ENCODE assay signal across 26 cellular contexts in the genomic region with DNA sequence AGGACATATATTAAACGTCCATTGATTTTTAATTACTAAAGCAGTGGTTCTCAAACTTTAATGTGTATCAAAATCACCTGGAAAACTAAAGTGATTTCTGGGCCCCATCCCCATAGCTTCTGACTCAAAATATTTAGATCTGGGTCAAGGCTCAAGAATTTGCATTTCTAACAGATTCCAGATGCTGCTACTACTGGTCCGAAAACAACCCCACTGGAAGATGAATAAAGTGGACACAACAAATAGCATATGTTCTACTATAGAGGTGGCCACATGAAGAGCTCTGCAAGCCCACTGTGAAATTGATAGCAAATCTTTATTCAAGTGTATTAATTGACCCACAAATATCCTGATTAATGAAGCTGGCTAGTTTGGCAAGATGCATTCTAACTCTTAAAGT.
"Had no signal": no experiment of that assay in that cellular context is flagged by ENCODE, and none has a peak within 500 bp of the region (broad histone marks: within the 10 kb centered on the region; RNA-seq: fewer than 3 reads in every experiment).

No MANE protein-coding gene starts in this region.

- H3K4me3 ChIP-seq: adrenal gland, MG63, SK-N-MC had no signal

- H3K9me3 ChIP-seq: adrenal gland, MG63 had no signal

- H3K27ac ChIP-seq: adrenal gland, KMS-11, SK-N-MC had no signal

- H3K4me2 ChIP-seq: KMS-11 had no signal

- H3K4me1 ChIP-seq: adrenal gland had no signal

- DNase-seq: activated B cell treated with CpG ODN at 0.5 μM for 24 hours; activated CD4-positive, alpha-beta memory T cell treated with anti-CD3 and anti-CD28 coated beads, Interleukin-2, amount 10 ng/mL, durations not matched to agents 7 days and 5 days; activated CD4-positive, alpha-beta T cell treated with anti-CD3 and anti-CD28 coated beads, Interleukin-2, amount 10 ng/mL, durations not matched to agents 7 days and 5 days; activated gamma-delta T cell; activated naive CD4-positive, alpha-beta T cell treated with anti-CD3 and anti-CD28 coated beads for 36 hours; activated naive CD8-positive, alpha-beta T cell treated with anti-CD3 and anti-CD28 coated beads for 36 hours; activated T-cell treated with anti-CD3 and anti-CD28 coated beads for 4 hours; activated T-cell treated with anti-CD3 and anti-CD28 coated beads, Interleukin-2, amount 50 U/mL, for 48 hours; adrenal gland; aorta; MG63; NCI-H1105 treated with DMSO at 0.1 percent for 48 hours; NCI-H146; NCI-H187 treated with DMSO at 0.1 percent for 48 hours; NCI-H2081 treated with DMSO at 0.1 percent for 48 hours; NCI-H446; NCI-H526; NCI-H82; RPMI8226; T-cell; T-helper 2 cell; T1000 had no signal

- ATAC-seq: activated T-helper 17 cell treated with anti-CD3 and anti-CD28 coated beads, Interleukin-2, amount 50 U/mL, for 72 hours; Right ventricle myocardium inferior; T-cell had no signal

- H3K27me3 ChIP-seq: adrenal gland, MG63 had no signal

- H3K36me3 ChIP-seq: adrenal gland, MG63 had no signal

- H3K9ac ChIP-seq: KMS-11 had no signal
